ENCODE assay signal across 19 cellular contexts in genomic region chr4:24529555-24529954, GRCh38. TPM values are rescaled to one million over a fixed set of nuclear protein-coding genes. Genes with fewer than 3 reads are reported as not detected.
DNase-seq lines count a peak whose midpoint lies in the region; ATAC-seq and TF ChIP-seq lines count a peak whose summit lies in the region.
"Had no signal": no experiment of that assay in that cellular context is flagged by ENCODE, and none has a peak within 500 bp of the region (broad histone marks: within the 10 kb centered on the region; RNA-seq: fewer than 3 reads in every experiment).

No MANE protein-coding gene starts in this region.

- no peaks in the 10 kb centered on the region for H3K9me3 ChIP-seq in gastrocnemius medialis
- H3K9me3 ChIP-seq: SJCRH30, tibial nerve had no signal

- H3K27ac ChIP-seq in gastrocnemius medialis: no peak overlapping the region
- H3K27ac ChIP-seq: neural progenitor cell, SJCRH30, tibial nerve had no signal

- no peaks in the 10 kb centered on the region for H3K4me1 ChIP-seq in gastrocnemius medialis
- H3K4me1 ChIP-seq: neural progenitor cell, SJCRH30 had no signal

- H3K27me3 ChIP-seq in gastrocnemius medialis: no peaks in the 10 kb centered on the region
- H3K27me3 ChIP-seq: neural progenitor cell, SJCRH30, tibial nerve had no signal

- H3K4me3 ChIP-seq in gastrocnemius medialis: no peak overlapping the region
- H3K4me3 ChIP-seq: neural progenitor cell, SJCRH30, tibial nerve had no signal

- ATAC-seq in GM18517 (IDR thresholded peaks at IDR 0.05; ENCODE audit: unreplicated experiment): peak; percentile 81
- peak; percentile 83 for ATAC-seq in GM19324 (IDR thresholded peaks at IDR 0.05; ENCODE audit: low FRiP score, unreplicated experiment)
- peak; percentile 87 for ATAC-seq in HG02642 (IDR thresholded peaks at IDR 0.05; ENCODE audit: poor library complexity, unreplicated experiment)
- peak; percentile 88 for ATAC-seq in HG03457 (IDR thresholded peaks at IDR 0.05; ENCODE audit: unreplicated experiment)
- ATAC-seq in gastrocnemius medialis: no peak
- ATAC-seq: left cardiac atrium; stimulated activated effector memory CD8-positive, alpha-beta T cell treated with anti-CD3 and anti-CD28 coated beads, Interleukin-12 subunit alpha, Interleukin-12 subunit beta, amount 100 ng/mL, for 72 hours had no signal

- no peak for TF ChIP-seq CTCF in gastrocnemius medialis (IDR thresholded peaks at IDR 0.05 in 4 of 5, conservative IDR thresholded peaks at IDR 0.05 in 1 of 5)

- TF ChIP-seq POLR2A in gastrocnemius medialis (IDR thresholded peaks at IDR 0.05): no peak

- DNase-seq in gastrocnemius medialis: no peak
- DNase-seq in stimulated activated naive CD4-positive, alpha-beta T cell treated with Interleukin-2 at 50 U/mL for 16 hours (lab: John Stamatoyannopoulos, UW): no peak
- DNase-seq in hypothalamus (lab: John Stamatoyannopoulos, UW): no peak
- DNase-seq in hepatic stellate cell (ENCODE audit: low spot score): no peak
- DNase-seq: activated gamma-delta T cell treated with Interleukin-2 at 50 U/mL for 16 hours; aorta; CD8-positive, alpha-beta memory T cell; left cardiac atrium; MV-4-11; NCI-H2081 treated with DMSO at 0.1 percent for 48 hours; NCI-H524 treated with DMSO at 0.1 percent for 48 hours; SJCRH30 had no signal

- intact Hi-C loops in gastrocnemius medialis (cut with DNase I; ENCODE audit: low total_unique reads): no loop called here

- in situ Hi-C loops in gastrocnemius medialis (cut with MboI; ENCODE audit: low sequenced_read_pairs in 4 of 4): no loop called here

- peaks cover 0 to 84% of the 10 kb centered on the region in 2 donors for H3K36me3 ChIP-seq in gastrocnemius medialis

RNA-seq across cellular contexts. Expression of gene DHX15, which starts 54.8 kb away (rescaled TPM):
- total RNA-seq in gastrocnemius medialis: 10 to 100 TPM; 50.1 to 88.1 (median 61.2) TPM

Comparison
In these comparisons a context has a peak if more than half of its experiments do, and no peak if none do; other contexts are left out.
1. ATAC-seq: peak in GM18517 (single experiment), GM19324 (single experiment), HG02642 (single experiment) and HG03457 (single experiment); none in gastrocnemius medialis (0 of 2).